ENCODE assay signal across 8 cellular contexts in genomic region chr10:16817125-16818019, GRCh38. TPM values are rescaled to one million over a fixed set of nuclear protein-coding genes. Genes with fewer than 3 reads are reported as not detected.
DNase-seq lines count a peak whose midpoint lies in the region; ATAC-seq and TF ChIP-seq lines count a peak whose summit lies in the region.

Gene RSU1, minus strand, starts transcription at chr10:16817424. Its CDS starts 343 bp downstream, at chr10:16817081.

- POLR2A ChIA-PET in Panc1 (lab: Charles Lee), result interaction anchor here (0.5 to 0.8 kb wide), 4 partner anchors 181 to 961 kb away, joined by 3 to 6 read pairs (median 4); no protein-coding TSS in a partner anchor

- DNase-seq in DMS53 (lab: John Stamatoyannopoulos, UW), result peak; percentile 100
- DNase-seq in KG1 (lab: John Stamatoyannopoulos, UW), result peak; percentile 99
- DNase-seq in Panc1 (ENCODE audit: low read depth, low spot score), result peak; percentile 98
- DNase-seq in activated T-cell treated with anti-CD3 and anti-CD28 coated beads, Interleukin-2, amount 50 U/mL, for 4 hours, result peak; percentile 99
- peak; percentile 100 for DNase-seq in erythroblast (lab: John Stamatoyannopoulos, UW)
- DNase-seq in stimulated activated CD8-positive, alpha-beta memory T cell treated with anti-CD3 and anti-CD28 coated beads, Interleukin-4, amount 100 ng/mL, for 48 hours, result peak; percentile 100

- H3K4me1 ChIP-seq in Panc1 (ENCODE audit: control insufficient read depth, insufficient read depth, low read length) (peaks cover 10% of the 10 kb centered on the region; the same call in 1 of the 2 replicates), mucosa of rectum (ENCODE audit: control insufficient read depth in 2 of 2, insufficient read depth in 2 of 2, low read length in 2 of 2) (peaks cover 2 to 6% of the 10 kb centered on the region in 2 donors)

- TF ChIP-seq POLR2A in erythroblast (IDR thresholded peaks at IDR 0.05; ENCODE audit: low read length), result peak; percentile 92

- peak within 1 kb of the TSS; percentile 86 for H3K4me3 Mint-ChIP-seq in activated T-cell treated with anti-CD3 and anti-CD28 coated beads, Interleukin-2, amount 50 U/mL, for 4 hours

- in situ Hi-C loops in Panc1 (cut with HindIII; ENCODE audit: low pct_unique_long_range_greater_than_20kb, low sequenced_read_pairs), result no loop called here

- H3K27me3 ChIP-seq in Panc1 (ENCODE audit: control insufficient read depth, insufficient read depth, low read length) (no peaks in the 10 kb centered on the region), mucosa of rectum (ENCODE audit: control insufficient read depth in 2 of 2, insufficient read depth in 2 of 2, low read length in 2 of 2) (no peaks in the 10 kb centered on the region)

- peak within 1 kb of the TSS; percentile 87 for H3K9ac ChIP-seq in mucosa of rectum (ENCODE audit: low read depth in 1 of 2, low read length in 2 of 2)

- H3K36me3 Mint-ChIP-seq in activated T-cell treated with anti-CD3 and anti-CD28 coated beads, Interleukin-2, amount 50 U/mL, for 4 hours (ENCODE audit: insufficient read depth), result peaks cover 12% of the 10 kb centered on the region

- H3K4me3 ChIP-seq in Panc1 (ENCODE audit: low read depth in 2 of 2, low read length in 2 of 2) (peak within 1 kb of the TSS; percentile 86 to 92), mucosa of rectum (ENCODE audit: low read length in 2 of 2) (peak within 1 kb of the TSS; percentile 92 to 100)

- H3K9me3 ChIP-seq in Panc1 (ENCODE audit: control insufficient read depth, insufficient read depth, low read depth, low read length), result peaks cover 3% of the 10 kb centered on the region; the same call in 1 of the 2 replicates
- peaks cover 0 to 4% of the 10 kb centered on the region in 2 donors for H3K9me3 ChIP-seq in mucosa of rectum (ENCODE audit: control insufficient read depth in 2 of 2, low read length in 2 of 2)

- no TSS peak for BruUV-seq in Panc1 (replicated peaks; lab: Mats Ljungman, UMichigan)

- intact Hi-C loops in Panc1 (cut with micrococcal nuclease; ENCODE audit: unreplicated experiment), result no loop called here

- TF ChIP-seq CTCF in Panc1 (IDR thresholded peaks at IDR 0.05), result no peak

- peak; percentile 99 for ATAC-seq in GM21723 (IDR thresholded peaks at IDR 0.05; ENCODE audit: unreplicated experiment)
- peak; percentile 98 for ATAC-seq in Panc1
- ATAC-seq in activated T-cell treated with anti-CD3 and anti-CD28 coated beads, Interleukin-2, amount 50 U/mL, for 4 hours, result peak; percentile 99

- peaks cover 7% of the 10 kb centered on the region for H3K9me3 Mint-ChIP-seq in activated T-cell treated with anti-CD3 and anti-CD28 coated beads, Interleukin-2, amount 50 U/mL, for 4 hours

- CTCF ChIA-PET in Panc1 (lab: Charles Lee), result no interaction called here

- H3K4me1 Mint-ChIP-seq in activated T-cell treated with anti-CD3 and anti-CD28 coated beads, Interleukin-2, amount 50 U/mL, for 4 hours (ENCODE audit: low read depth), result peaks cover 36% of the 10 kb centered on the region

- H3K27me3 Mint-ChIP-seq in activated T-cell treated with anti-CD3 and anti-CD28 coated beads, Interleukin-2, amount 50 U/mL, for 4 hours (ENCODE audit: low read depth), result no peaks in the 10 kb centered on the region

- H3K27ac ChIP-seq in Panc1 (ENCODE audit: low read length) (peak within 1 kb of the TSS; percentile 85), mucosa of rectum (ENCODE audit: low read depth in 2 of 2, low read length in 2 of 2) (peak within 1 kb of the TSS; percentile 89)

- H3K36me3 ChIP-seq in Panc1 (ENCODE audit: control insufficient read depth, insufficient read depth, low read length), result no peaks in the 10 kb centered on the region
- no peaks in the 10 kb centered on the region for H3K36me3 ChIP-seq in mucosa of rectum (ENCODE audit: control insufficient read depth in 2 of 2, insufficient read depth in 2 of 2, low read length in 2 of 2)

RNA-seq across cellular contexts. Expression of gene RSU1, which starts in this region (rescaled TPM):
- total RNA-seq in Panc1 (2021; ENCODE audit: unreplicated experiment), result 55.6 TPM
- polyA plus RNA-seq in Panc1 (2012; ENCODE audit: insufficient read length), result 69.7 TPM
- 10 to 100 TPM; 34.7 to 45.7 (median 44.7) TPM for total RNA-seq in activated T-cell treated with anti-CD3 and anti-CD28 coated beads, Interleukin-2, amount 50 U/mL, for 4 hours

Comparison
In these comparisons a context has a peak if more than half of its experiments do, and no peak if none do; other contexts are left out.
1. Peak in every context shown above with its lines: DNase-seq, ATAC-seq, H3K4me3 ChIP-seq and H3K27ac ChIP-seq.